ENCODE assay signal across 7 cellular contexts in genomic region chr12:55996201-55996714, GRCh38. TPM values are rescaled to one million over a fixed set of nuclear protein-coding genes. Genes with fewer than 3 reads are reported as not detected.
DNase-seq lines count a peak whose midpoint lies in the region; ATAC-seq, FAIRE-seq and TF ChIP-seq lines count a peak whose summit lies in the region.

No MANE protein-coding gene starts in this region.

- peak overlapping the region; percentile 84 for H3K27ac ChIP-seq in VCaP

- no peak for ATAC-seq in GM18505 (IDR thresholded peaks at IDR 0.05; ENCODE audit: unreplicated experiment)

- peak overlapping the region; percentile 83 for H3K4me3 ChIP-seq in GM12875 (ENCODE audit: low read depth, low read length)
- H3K4me3 ChIP-seq in bronchial epithelial cell (ENCODE audit: low read depth, low read length) = peak overlapping the region; percentile 50

- no peak for FAIRE-seq in bronchial epithelial cell (lab: Jason Lieb, UNC)

- H3K36me3 ChIP-seq in bronchial epithelial cell (ENCODE audit: control insufficient read depth, insufficient read depth, low read length) = peaks cover 12% of the 10 kb centered on the region

- TF ChIP-seq POLR2A in GM18505 (IDR thresholded peaks at IDR 0.05; ENCODE audit: borderline replicate concordance, extremely low read depth, insufficient read depth, insufficient read length) = no peak

- TF ChIP-seq CTCF in GM12875 (IDR thresholded peaks at IDR 0.05; ENCODE audit: borderline replicate concordance, insufficient read depth, low read depth, low read length) (peak; percentile 66), VCaP (conservative IDR thresholded peaks at IDR 0.05) (peak; percentile 90), bronchial epithelial cell (IDR thresholded peaks at IDR 0.05; ENCODE audit: insufficient read depth, low read length, severe bottlenecking) (peak; percentile 62)

- DNase-seq in NCI-H2081 treated with DMSO at 0.1 percent for 48 hours (lab: John Stamatoyannopoulos, UW) (peak; percentile 24), bronchial epithelial cell (ENCODE audit: low read depth) (peak; percentile 62), inferior parietal cortex (ENCODE audit: extremely low spot score) (peak; percentile 91)
- peak; percentile 37 for DNase-seq in stimulated activated CD4-positive, alpha-beta T cell treated with anti-CD3 and anti-CD28 coated beads, Interleukin-12 subunit alpha, Interleukin-12 subunit beta, amount 100 ng/mL, for 4 hours

- H3K27me3 ChIP-seq in bronchial epithelial cell (ENCODE audit: control insufficient read depth, insufficient read depth, low read length) = no peaks in the 10 kb centered on the region

RNA-seq across cellular contexts. Expression of gene SUOX, which starts 0.8 kb away (rescaled TPM):
- total RNA-seq in bronchial epithelial cell = 2.1 and 3.6 TPM in 2 replicates

RNA-seq across cellular contexts. Expression of gene RAB5B, which starts 22.4 kb away (rescaled TPM):
- total RNA-seq in bronchial epithelial cell = 30.8 and 48.8 TPM in 2 replicates

RNA-seq across cellular contexts. Expression of gene IKZF4, which starts 24.6 kb away (rescaled TPM):
- total RNA-seq in bronchial epithelial cell = 0.26 and 0.64 TPM in 2 replicates

RNA-seq across cellular contexts. Expression of gene CDK2, which starts 29.6 kb away (rescaled TPM):
- total RNA-seq in bronchial epithelial cell = 5.2 and 6.8 TPM in 2 replicates

RNA-seq across cellular contexts. Expression of gene PMEL, which starts 30.4 kb away (rescaled TPM):
- 1.8 and 2.6 TPM in 2 replicates for total RNA-seq in bronchial epithelial cell

Comparison
In these comparisons a context has a peak if more than half of its experiments do, and no peak if none do; other contexts are left out.
1. DNase-seq: peak in every context shown above with its lines; median percentile 91 in inferior parietal cortex; 62 in bronchial epithelial cell; 37 in stimulated activated CD4-positive, alpha-beta T cell treated with anti-CD3 and anti-CD28 coated beads, Interleukin-12 subunit alpha, Interleukin-12 subunit beta, amount 100 ng/mL, for 4 hours; 24 in NCI-H2081 treated with DMSO at 0.1 percent for 48 hours.